In the genomic region with DNA sequence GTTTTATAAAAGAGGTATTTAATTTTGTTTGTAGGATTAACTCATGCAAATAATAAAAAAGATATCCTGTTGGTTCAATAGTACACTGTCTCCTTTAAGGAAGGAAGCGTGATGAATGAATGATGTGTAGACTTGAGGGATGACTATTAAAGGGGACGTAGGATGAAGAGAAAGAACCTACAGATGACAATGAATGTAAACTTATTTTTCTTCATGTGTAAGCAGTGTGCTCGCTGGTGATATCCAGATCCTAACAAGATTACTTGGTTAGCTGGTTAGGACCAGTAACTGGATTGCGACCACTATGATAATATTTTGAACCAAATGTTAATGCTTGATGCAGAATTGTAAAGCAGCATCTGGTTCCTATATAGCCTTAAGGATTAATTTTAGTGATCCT, we compare ENCODE assay signal across 8 cellular contexts. TPM values are rescaled to one million over a fixed set of nuclear protein-coding genes. Genes with fewer than 3 reads are reported as not detected.
DNase-seq lines count a peak whose midpoint lies in the region; ATAC-seq and TF ChIP-seq lines count a peak whose summit lies in the region.

No MANE protein-coding gene starts in this region.

- peaks cover 24% of the 10 kb centered on the region for H3K4me1 ChIP-seq in neural progenitor cell

- H3K4me3 Mint-ChIP-seq in neural progenitor cell = peak overlapping the region; percentile 97

- H2AFZ ChIP-seq in neural progenitor cell (replicated peaks) = no peak overlapping the region

- H3K27ac ChIP-seq in dorsolateral prefrontal cortex (peak overlapping the region in 1 of 59 donors; percentile 3), neural progenitor cell (no peak overlapping the region)

- peak; percentile 27 for DNase-seq in DMS114 treated with DMSO at 0.1 percent for 48 hours (lab: John Stamatoyannopoulos, UW; ENCODE audit: unreplicated experiment)
- peak; percentile 13 for DNase-seq in NCI-H2029 (lab: John Stamatoyannopoulos, UW)
- no peak for DNase-seq in dorsolateral prefrontal cortex
- DNase-seq in neural progenitor cell (ENCODE audit: low spot score) = no peak
- no peak for DNase-seq in NCI-H2081 treated with DMSO at 0.1 percent for 48 hours (lab: John Stamatoyannopoulos, UW)
- no peak for DNase-seq in D341Med (ENCODE audit: low spot score)

- H3K27ac Mint-ChIP-seq in neural progenitor cell = no peak overlapping the region

- H3K4me2 ChIP-seq in neural progenitor cell = peak overlapping the region; percentile 97

- peaks cover 42% of the 10 kb centered on the region for H4K20me1 ChIP-seq in neural progenitor cell (ENCODE audit: low read depth)

- peaks cover 11% of the 10 kb centered on the region for H3K36me3 Mint-ChIP-seq in neural progenitor cell

- peaks cover 51% of the 10 kb centered on the region for H3K79me2 ChIP-seq in neural progenitor cell (ENCODE audit: low read depth)

- H3F3A ChIP-seq in neural progenitor cell (ENCODE audit: low read depth) = peaks cover 6% of the 10 kb centered on the region

- peaks cover 12% of the 10 kb centered on the region for H3K36me3 ChIP-seq in neural progenitor cell

- no peak overlapping the region for H3K9ac ChIP-seq in neural progenitor cell

- H3K27me3 Mint-ChIP-seq in neural progenitor cell (ENCODE audit: insufficient read depth, low read depth) = no peaks in the 10 kb centered on the region

- H3K9me3 Mint-ChIP-seq in neural progenitor cell = no peaks in the 10 kb centered on the region

- no peak for ATAC-seq in HG02870 (IDR thresholded peaks at IDR 0.05; ENCODE audit: unreplicated experiment)
- ATAC-seq in GM19351 (IDR thresholded peaks at IDR 0.05; ENCODE audit: unreplicated experiment) = no peak

- H3K9me3 ChIP-seq in neural progenitor cell (ENCODE audit: low read depth) = no peaks in the 10 kb centered on the region

- TF ChIP-seq CTCF in dorsolateral prefrontal cortex (IDR thresholded peaks at IDR 0.05 in 54 of 56, conservative IDR thresholded peaks at IDR 0.05 in 2 of 56; ENCODE audit: low read depth in 1 of 56, partially characterized antibody in 56 of 56) = no peak
- TF ChIP-seq CTCF in neural progenitor cell (IDR thresholded peaks at IDR 0.05) = no peak

- intact Hi-C loops in dorsolateral prefrontal cortex (cut with DNase I) = no loop called here

- peak overlapping the region in 52 of 59 donors; percentile 0 to 100 (median 96) for H3K4me3 ChIP-seq in dorsolateral prefrontal cortex
- peak overlapping the region; percentile 84 for H3K4me3 ChIP-seq in neural progenitor cell

- H3K27me3 ChIP-seq in dorsolateral prefrontal cortex (no peaks in the 10 kb centered on the region), neural progenitor cell (no peaks in the 10 kb centered on the region)

- peaks cover 40% of the 10 kb centered on the region for H3K4me1 Mint-ChIP-seq in neural progenitor cell

RNA-seq across cellular contexts. Expression of a gene that starts 2.6 kb away (rescaled TPM):
- total RNA-seq in dorsolateral prefrontal cortex = 10 to 100 TPM; 16.6 to 28.7 (median 22.5) TPM
- total RNA-seq in neural progenitor cell (ENCODE audit: low replicate concordance) = 41.6 and 48.7 TPM in 2 replicates

RNA-seq across cellular contexts. Expression of a gene that starts 42.9 kb away (rescaled TPM):
- total RNA-seq in dorsolateral prefrontal cortex = 100 to 1,000 TPM in 116 of 120 experiments, 10 to 100 TPM in 4; 91.8 to 161 (median 124) TPM
- total RNA-seq in neural progenitor cell (ENCODE audit: low replicate concordance) = 60.5 and 83.0 TPM in 2 replicates

Comparison
In these comparisons a context has a peak if more than half of its experiments do, and no peak if none do; other contexts are left out.
1. DNase-seq: peak in DMS114 treated with DMSO at 0.1 percent for 48 hours (single experiment) and NCI-H2029 (single experiment); none in dorsolateral prefrontal cortex (0 of 10), neural progenitor cell (single experiment), NCI-H2081 treated with DMSO at 0.1 percent for 48 hours (single experiment) and D341Med (single experiment).